In the genomic region with DNA sequence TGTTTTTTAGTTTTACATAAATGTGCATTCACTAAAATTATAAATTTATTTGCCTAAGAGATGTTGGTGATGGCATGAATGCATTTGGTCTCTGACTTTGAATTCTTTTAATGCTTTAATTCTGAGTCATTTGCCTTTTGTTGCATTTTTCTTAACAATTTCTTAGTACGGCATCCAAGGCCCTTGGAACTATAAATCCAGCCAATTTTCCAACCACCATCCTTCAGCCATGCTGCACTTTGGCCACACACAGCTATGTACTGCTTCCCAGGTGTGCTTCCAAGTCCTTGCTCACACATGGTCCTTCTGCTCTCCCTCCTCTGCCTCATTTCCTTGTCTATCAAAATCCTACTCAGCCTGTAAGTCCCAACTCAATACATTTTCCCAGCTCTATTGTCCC, we compare ENCODE assay signal across 11 cellular contexts.
DNase-seq lines count a peak whose midpoint lies in the region; ATAC-seq and TF ChIP-seq lines count a peak whose summit lies in the region.
"Had no signal": no experiment of that assay in that cellular context is flagged by ENCODE, and none has a peak within 500 bp of the region (broad histone marks: within the 10 kb centered on the region; RNA-seq: fewer than 3 reads in every experiment).

No MANE protein-coding gene starts in this region.

- H3K27me3 ChIP-seq in SJSA1 (replicated peaks) (no peaks in the 10 kb centered on the region), skeletal muscle tissue (ENCODE audit: control insufficient read depth in 3 of 3, insufficient read depth in 3 of 3, low read length in 3 of 3) (no peaks in the 10 kb centered on the region)
- H3K27me3 ChIP-seq: colonic mucosa had no signal

- peak; percentile 78 for DNase-seq in EH (ENCODE audit: low read depth)
- DNase-seq in SJSA1 (ENCODE audit: low read depth in 1 of 2, low spot score in 2 of 2): peak; percentile 59 to 85
- peak; percentile 50 for DNase-seq in fibroblast of mammary gland (ENCODE audit: low read depth)
- no peak for DNase-seq in SIG-M5 (lab: John Stamatoyannopoulos, UW)
- no peak for DNase-seq in stimulated activated CD4-positive, alpha-beta T cell treated with anti-CD3 and anti-CD28 coated beads, Interleukin-4, amount 100 ng/mL, for 4 hours
- DNase-seq in stimulated activated CD4-positive, alpha-beta T cell treated with anti-CD3 and anti-CD28 coated beads, Interleukin-2, amount 100 ng/mL, for 24 hours: no peak
- DNase-seq: activated CD8-positive, alpha-beta memory T cell treated with anti-CD3 and anti-CD28 coated beads, Interleukin-2, amount 50 U/mL, for 4 hours; colonic mucosa; stimulated activated naive CD8-positive, alpha-beta T cell treated with anti-CD3 and anti-CD28 coated beads, Interleukin-15, Interleukin-2, amounts not matched to agents 100 U/mL and 50 U/mL, for 24 hours had no signal

- H3K36me3 ChIP-seq in SJSA1: peaks cover 3% of the 10 kb centered on the region; the same call in 1 of the 2 replicates
- H3K36me3 ChIP-seq in skeletal muscle tissue (ENCODE audit: control insufficient read depth in 3 of 3, insufficient read depth in 3 of 3, low read length in 3 of 3): peaks cover 0 to 13% (median 0%) of the 10 kb centered on the region in 3 donors
- H3K36me3 ChIP-seq: colonic mucosa had no signal

- H3K4me1 ChIP-seq in SJSA1 (replicated peaks) (peaks cover 75% of the 10 kb centered on the region), skeletal muscle tissue (ENCODE audit: control insufficient read depth in 3 of 3, insufficient read depth in 3 of 3, low read length in 3 of 3) (peaks cover 45 to 61% (median 59%) of the 10 kb centered on the region in 3 donors)
- H3K4me1 ChIP-seq: colonic mucosa had no signal

- no peak overlapping the region for H3K9ac ChIP-seq in skeletal muscle tissue (ENCODE audit: low read depth in 1 of 3, low read length in 3 of 3)

- H3K4me3 ChIP-seq in SJSA1 (no peak overlapping the region), fibroblast of mammary gland (ENCODE audit: control insufficient read depth, low read depth, low read length) (no peak overlapping the region), skeletal muscle tissue (ENCODE audit: low read length in 3 of 3) (no peak overlapping the region)
- H3K4me3 ChIP-seq: colonic mucosa had no signal

- no peak for ATAC-seq in HG02870 (IDR thresholded peaks at IDR 0.05; ENCODE audit: unreplicated experiment)
- ATAC-seq: stimulated activated naive CD8-positive, alpha-beta T cell treated with anti-CD3 and anti-CD28 coated beads, Interleukin-15, Interleukin-2, amounts not matched to agents 100 U/mL and 50 U/mL, for 24 hours had no signal

- no peak for TF ChIP-seq CTCF in fibroblast of mammary gland (conservative IDR thresholded peaks at IDR 0.05; ENCODE audit: control insufficient read depth, insufficient read depth, low read depth, low read length)

- no peaks in the 10 kb centered on the region for H3K9me3 ChIP-seq in SJSA1 (replicated peaks)
- no peaks in the 10 kb centered on the region for H3K9me3 ChIP-seq in skeletal muscle tissue (ENCODE audit: control insufficient read depth in 3 of 3, low read length in 3 of 3)
- H3K9me3 ChIP-seq: colonic mucosa had no signal

- H3K27ac ChIP-seq in SJSA1 (peak overlapping the region; percentile 81), skeletal muscle tissue (ENCODE audit: low read depth, low read length) (peak overlapping the region; percentile 57)
- H3K27ac ChIP-seq: colonic mucosa had no signal

Comparison
In these comparisons a context has a peak if more than half of its experiments do, and no peak if none do; other contexts are left out.
1. DNase-seq: peak in EH (single experiment), SJSA1 (2 of 2) and fibroblast of mammary gland (single experiment); none in SIG-M5 (single experiment), stimulated activated CD4-positive, alpha-beta T cell treated with anti-CD3 and anti-CD28 coated beads, Interleukin-4, amount 100 ng/mL, for 4 hours (0 of 2) and stimulated activated CD4-positive, alpha-beta T cell treated with anti-CD3 and anti-CD28 coated beads, Interleukin-2, amount 100 ng/mL, for 24 hours (0 of 2).